ENCODE assay signal across 24 cellular contexts in the genomic region with DNA sequence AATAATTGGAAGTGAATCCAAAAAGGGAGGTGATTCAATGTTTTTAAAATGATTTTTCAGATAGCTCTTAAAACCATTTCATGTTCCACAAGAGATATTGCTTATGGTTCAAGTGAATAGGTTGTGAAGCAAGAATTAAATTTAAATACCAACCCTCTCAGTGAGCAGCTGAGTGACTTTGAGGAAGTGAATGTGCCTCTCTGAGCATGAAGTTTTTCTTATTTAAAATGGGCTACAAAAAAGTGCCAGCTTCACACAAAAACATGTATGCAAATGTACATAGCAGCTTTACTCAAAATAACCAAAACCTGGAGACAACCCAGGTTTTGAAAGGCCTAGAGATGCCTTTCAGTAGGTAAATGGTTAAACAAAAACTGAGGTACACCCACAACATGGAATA. TPM values are rescaled to one million over a fixed set of nuclear protein-coding genes. Genes with fewer than 3 reads are reported as not detected.
"Had no signal": no experiment of that assay in that cellular context is flagged by ENCODE, and none has a peak within 500 bp of the region (broad histone marks: within the 10 kb centered on the region; RNA-seq: fewer than 3 reads in every experiment).

No MANE protein-coding gene starts in this region.

- H3K9me3 ChIP-seq: breast epithelium, SK-N-SH had no signal

- H3K4me1 ChIP-seq: breast epithelium had no signal

- H3K27me3 ChIP-seq: breast epithelium had no signal

- H3K9ac ChIP-seq: SK-N-SH had no signal

- H3K9me2 ChIP-seq: SK-N-SH had no signal

- DNase-seq: activated CD4-positive, alpha-beta T cell treated with anti-CD3 and anti-CD28 coated beads for 1 hour; activated CD4-positive, alpha-beta T cell treated with anti-CD3 and anti-CD28 coated beads, Interleukin-2, amount 10 ng/mL, durations not matched to agents 24 days and 14 days; activated CD4-positive, alpha-beta T cell treated with anti-CD3 and anti-CD28 coated beads, Interleukin-2, amount 50 U/mL, for 48 hours; activated CD8-positive, alpha-beta memory T cell treated with anti-CD3 and anti-CD28 coated beads, Interleukin-2, amount 10 ng/mL, durations not matched to agents 7 days and 5 days; activated effector memory CD4-positive, alpha-beta T cell treated with Interleukin-2 at 50 U/mL for 16 hours; activated naive CD4-positive, alpha-beta T cell; activated T-cell treated with anti-CD3 and anti-CD28 coated beads, Interleukin-2, amount 50 U/mL, for 24 hours; aorta; caudate nucleus; Kasumi-1; NCI-H1105 treated with DMSO at 0.1 percent for 48 hours; NCI-H1436 treated with DMSO at 0.1 percent for 48 hours; NCI-H187; NCI-H2081; NCI-H510A treated with DMSO at 0.1 percent for 48 hours; NCI-H69; NK-92 treated with Interleukin-12 subunit alpha and Interleukin-12 subunit beta, amount 100 ng/mL, for 24 hours; OCI-M1; RPMI8226; SK-N-SH had no signal

- H3K36me3 ChIP-seq: breast epithelium had no signal

- H3K4me3 ChIP-seq: breast epithelium had no signal

- H3K4me2 ChIP-seq: SK-N-SH had no signal

- H3K27ac ChIP-seq: breast epithelium had no signal

RNA-seq across cellular contexts. Expression of a gene that starts 35.5 kb away (rescaled TPM):
- total RNA-seq: activated CD4-positive, alpha-beta T cell treated with anti-CD3 and anti-CD28 coated beads, Interleukin-2, amount 10 ng/mL, durations not matched to agents 24 days and 14 days; activated CD8-positive, alpha-beta memory T cell treated with anti-CD3 and anti-CD28 coated beads, Interleukin-2, amount 10 ng/mL, durations not matched to agents 7 days and 5 days; activated T-helper 1 cell treated with anti-CD3 and anti-CD28 coated beads, Interleukin-12 subunit alpha, Interleukin-12 subunit beta, Interleukin-2, Interleukin-4 antibody, amounts not matched to agents 30 ng/mL and 10 ng/mL and 1 ng/mL, durations not matched to agents 14 hours and 24 hours and 36 hours; aorta; breast epithelium; cerebellum; Right ventricle myocardium inferior had no signal
